Comparison of ENCODE assay signal across 11 cellular contexts in genomic region chr12:92049403-92049802, GRCh38.
DNase-seq lines count a peak whose midpoint lies in the region; ATAC-seq and TF ChIP-seq lines count a peak whose summit lies in the region.
"Had no signal": no experiment of that assay in that cellular context is flagged by ENCODE, and none has a peak within 500 bp of the region (broad histone marks: within the 10 kb centered on the region; RNA-seq: fewer than 3 reads in every experiment).

No MANE protein-coding gene starts in this region.

- H3K4me1 Mint-ChIP-seq in nephron progenitor cell = no peaks in the 10 kb centered on the region

- TF ChIP-seq CTCF in nephron progenitor cell (IDR thresholded peaks at IDR 0.05) (no peak), brain microvascular endothelial cell (IDR thresholded peaks at IDR 0.05; ENCODE audit: low read depth, low read length, missing control alignments) (no peak)

- H3K36me3 Mint-ChIP-seq in nephron progenitor cell (ENCODE audit: low read depth) = peaks cover 3% of the 10 kb centered on the region

- DNase-seq in nephron progenitor cell (no peak), brain microvascular endothelial cell (no peak), SIG-M5 (lab: John Stamatoyannopoulos, UW) (no peak)
- DNase-seq in activated CD8-positive, alpha-beta memory T cell treated with anti-CD3 and anti-CD28 coated beads, Interleukin-2, amount 50 U/mL, for 48 hours = no peak
- DNase-seq: activated CD8-positive, alpha-beta memory T cell treated with anti-CD3 and anti-CD28 coated beads for 24 hours; Kasumi-1; NCI-H526 treated with DMSO at 0.1 percent for 48 hours; SK-N-SH had no signal

- H3K27me3 ChIP-seq in brain microvascular endothelial cell (replicated peaks) = no peaks in the 10 kb centered on the region

- in situ Hi-C loops in brain microvascular endothelial cell (cut with HindIII; ENCODE audit: low pct_ligation_motif_present, low sequenced_read_pairs) = no loop called here

- H3K9me3 Mint-ChIP-seq in nephron progenitor cell = peaks cover 5% of the 10 kb centered on the region

- no peak overlapping the region for H3K4me3 Mint-ChIP-seq in nephron progenitor cell

- peak overlapping the region; percentile 4 for H3K27ac Mint-ChIP-seq in nephron progenitor cell

- H3K27me3 Mint-ChIP-seq in nephron progenitor cell (ENCODE audit: low read depth, poor library complexity) = peaks cover 4% of the 10 kb centered on the region

- H3K4me3 ChIP-seq in brain microvascular endothelial cell (ENCODE audit: low read depth, low read length) = no peak overlapping the region

- peak; percentile 74 for ATAC-seq in GM19023 (IDR thresholded peaks at IDR 0.05; ENCODE audit: unreplicated experiment)
- peak; percentile 80 for ATAC-seq in GM21737 (IDR thresholded peaks at IDR 0.05; ENCODE audit: unreplicated experiment)
- peak; percentile 75 for ATAC-seq in HG03175 (IDR thresholded peaks at IDR 0.05; ENCODE audit: unreplicated experiment)

- no peak overlapping the region for H3K27ac ChIP-seq in brain microvascular endothelial cell

- no peaks in the 10 kb centered on the region for H3K36me3 ChIP-seq in brain microvascular endothelial cell (replicated peaks)
